ENCODE assay signal across 1 cellular context in genomic region chr2:70098032-70098431, GRCh38.
TF ChIP-seq lines count a peak whose summit lies in the region.

No MANE protein-coding gene starts in this region.

TF ChIP-seq in IMR-90, 13 proteins besides CTCF, POLR2A, EP300 and RAD21 (continued from another document):
- TF ChIP-seq, protein P1, sequence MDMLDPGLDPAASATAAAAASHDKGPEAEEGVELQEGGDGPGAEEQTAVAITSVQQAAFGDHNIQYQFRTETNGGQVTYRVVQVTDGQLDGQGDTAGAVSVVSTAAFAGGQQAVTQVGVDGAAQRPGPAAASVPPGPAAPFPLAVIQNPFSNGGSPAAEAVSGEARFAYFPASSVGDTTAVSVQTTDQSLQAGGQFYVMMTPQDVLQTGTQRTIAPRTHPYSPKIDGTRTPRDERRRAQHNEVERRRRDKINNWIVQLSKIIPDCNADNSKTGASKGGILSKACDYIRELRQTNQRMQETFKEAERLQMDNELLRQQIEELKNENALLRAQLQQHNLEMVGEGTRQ (IDR thresholded peaks at IDR 0.05; ENCODE audit: low read depth, low read length) = no peak
